In the genomic region with DNA sequence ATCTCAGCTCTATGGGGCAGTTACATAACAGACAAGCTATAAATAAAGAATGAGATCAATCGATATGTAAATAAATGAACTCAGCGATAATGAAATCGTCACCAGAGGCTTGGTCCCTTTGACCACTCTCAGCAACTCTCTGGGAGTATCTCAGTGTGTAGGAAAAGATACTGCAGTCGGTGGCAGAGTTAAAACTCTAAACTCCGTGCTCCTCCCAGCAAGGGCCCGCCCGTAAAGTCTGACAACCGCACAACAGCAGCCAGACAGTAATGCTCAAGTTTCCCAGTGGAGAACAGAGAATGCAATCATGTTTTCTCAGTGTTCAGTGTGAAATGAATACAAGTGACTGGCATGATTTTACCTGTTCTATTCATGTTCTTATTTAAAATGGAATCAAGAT, we compare ENCODE assay signal across 24 cellular contexts. TPM values are rescaled to one million over a fixed set of nuclear protein-coding genes. Genes with fewer than 3 reads are reported as not detected.
DNase-seq lines count a peak whose midpoint lies in the region; ATAC-seq, FAIRE-seq and TF ChIP-seq lines count a peak whose summit lies in the region.
"Had no signal": no experiment of that assay in that cellular context is flagged by ENCODE, and none has a peak within 500 bp of the region (broad histone marks: within the 10 kb centered on the region; RNA-seq: fewer than 3 reads in every experiment).

No MANE protein-coding gene starts in this region.

- H3K36me3 ChIP-seq in cardiac muscle cell (no peaks in the 10 kb centered on the region), neuron (ENCODE audit: insufficient read depth, low read length) (no peaks in the 10 kb centered on the region), psoas muscle (ENCODE audit: insufficient read depth in 1 of 2, low read depth in 1 of 2) (no peaks in the 10 kb centered on the region)

- H3K27me3 ChIP-seq in cardiac muscle cell (no peaks in the 10 kb centered on the region), neuron (ENCODE audit: insufficient read depth, low read length) (no peaks in the 10 kb centered on the region), psoas muscle (ENCODE audit: insufficient read depth in 3 of 3, low read length in 2 of 3) (peaks cover 0 to 55% (median 14%) of the 10 kb centered on the region in 3 donors)

- POLR2A ChIA-PET in WTC11 (lab: Charles Lee), result no interaction called here

- TF ChIP-seq CTCF in cardiac muscle cell (IDR thresholded peaks at IDR 0.05; ENCODE audit: low read depth, low read length) (no peak), WTC11 (IDR thresholded peaks at IDR 0.05) (no peak), psoas muscle (IDR thresholded peaks at IDR 0.05) (no peak)

- H3K4me1 ChIP-seq in cardiac muscle cell (ENCODE audit: low read depth) (peaks cover 15% of the 10 kb centered on the region), neuron (ENCODE audit: insufficient read depth, low read length) (peaks cover 3% of the 10 kb centered on the region), psoas muscle (no peaks in the 10 kb centered on the region)

- H3K4me1 Mint-ChIP-seq in WTC11, result peaks cover 7% of the 10 kb centered on the region
- H3K4me1 Mint-ChIP-seq: B cell had no signal

- H3K27ac ChIP-seq in cardiac muscle cell, result peak overlapping the region; percentile 14
- H3K27ac ChIP-seq in psoas muscle, result no peak overlapping the region
- H3K27ac ChIP-seq: KMS-11 had no signal

- ATAC-seq in Right ventricle myocardium inferior (no peak), WTC11 (peak; percentile 44; the same call in 1 of the 2 replicates), GM21381 (IDR thresholded peaks at IDR 0.05; ENCODE audit: unreplicated experiment) (no peak), psoas muscle (no peak)
- ATAC-seq: SK-N-SH treated with all-trans-retinoic acid at 6 μM for 48 hours had no signal

- intact Hi-C loops in Right ventricle myocardium inferior (cut with DNase I) (no loop called here), psoas muscle (cut with DNase I) (no loop called here)

- H3K27ac Mint-ChIP-seq in WTC11, result no peak overlapping the region; the same call in 1 of the 2 replicates
- H3K27ac Mint-ChIP-seq: B cell had no signal

- no peaks in the 10 kb centered on the region for H3K36me3 Mint-ChIP-seq in WTC11

- H3K27me3 Mint-ChIP-seq in WTC11 (ENCODE audit: low read depth), result no peaks in the 10 kb centered on the region

- CTCF ChIA-PET in WTC11 (lab: Charles Lee), result no interaction called here

- FAIRE-seq in urothelium cell line (lab: Jason Lieb, UNC), result no peak
- FAIRE-seq: D721Med, H54 had no signal

- no peak overlapping the region for H3K4me3 Mint-ChIP-seq in WTC11
- H3K4me3 Mint-ChIP-seq: B cell had no signal

- H3K9me3 ChIP-seq in cardiac muscle cell (ENCODE audit: low read depth) (no peaks in the 10 kb centered on the region), neuron (ENCODE audit: low read length) (no peaks in the 10 kb centered on the region), psoas muscle (no peaks in the 10 kb centered on the region)

- H3K4me3 ChIP-seq in cardiac muscle cell (no peak overlapping the region), neuron (ENCODE audit: low read length) (no peak overlapping the region), psoas muscle (no peak overlapping the region)

- H3K9me3 Mint-ChIP-seq in WTC11, result no peaks in the 10 kb centered on the region

- 70 to 73% (median 71%) methylated on average over 8 of the region's 8 CpGs for WGBS in psoas muscle, 3 donors

- peak overlapping the region; percentile 61 for H2AFZ ChIP-seq in neuron (ENCODE audit: low read depth, low read length)

- DNase-seq in cardiac muscle cell (ENCODE audit: low read depth in 1 of 2, low spot score in 1 of 2) (peak in 1 of 2 donors; percentile 23), Right ventricle myocardium inferior (ENCODE audit: missing footprints) (no peak), WTC11 (ENCODE audit: low spot score) (no peak), urothelium cell line (ENCODE audit: low spot score) (peak; percentile 30), psoas muscle (no peak)
- no peak for DNase-seq in activated T-cell treated with anti-CD3 and anti-CD28 coated beads, Interleukin-2, amount 50 U/mL, for 48 hours
- DNase-seq: DMS53, EL, GF-D8, IMR-90, NCI-H1105, NCI-H146, NCI-H2029, NCI-H2171, NCI-H345, NCI-H524, SHP77 treated with DMSO at 0.1 percent for 48 hours had no signal

TF ChIP-seq in WTC11, 78 proteins besides CTCF, POLR2A, EP300 and RAD21:
- TF ChIP-seq, protein P1, sequence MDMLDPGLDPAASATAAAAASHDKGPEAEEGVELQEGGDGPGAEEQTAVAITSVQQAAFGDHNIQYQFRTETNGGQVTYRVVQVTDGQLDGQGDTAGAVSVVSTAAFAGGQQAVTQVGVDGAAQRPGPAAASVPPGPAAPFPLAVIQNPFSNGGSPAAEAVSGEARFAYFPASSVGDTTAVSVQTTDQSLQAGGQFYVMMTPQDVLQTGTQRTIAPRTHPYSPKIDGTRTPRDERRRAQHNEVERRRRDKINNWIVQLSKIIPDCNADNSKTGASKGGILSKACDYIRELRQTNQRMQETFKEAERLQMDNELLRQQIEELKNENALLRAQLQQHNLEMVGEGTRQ (CRISPR knock-in tag; IDR thresholded peaks at IDR 0.05), result no peak
- no peak for TF ChIP-seq ZNF396 (CRISPR knock-in tag; IDR thresholded peaks at IDR 0.05; ENCODE audit: borderline replicate concordance)

RNA-seq across cellular contexts. Expression of gene IGF1R, which starts 28.3 kb away (rescaled TPM):
- total RNA-seq in cardiac muscle cell, result 51.6 and 92.4 TPM in 2 replicates
- polyA plus RNA-seq in cardiac muscle cell, result 9.5 and 13.5 TPM in 2 replicates
- 26.3 TPM for total RNA-seq in Right ventricle myocardium inferior
- total RNA-seq in WTC11 (2021), result 116 to 125 TPM (median 120 TPM) in 3 replicates
- 10 to 100 TPM; 12.0 to 20.4 (median 15.9) TPM for total RNA-seq in psoas muscle
- polyA plus RNA-seq in psoas muscle, result 1 to 10 TPM; 2.1 to 4.0 (median 2.6) TPM
